ENCODE assay signal across 8 cellular contexts in the genomic region with DNA sequence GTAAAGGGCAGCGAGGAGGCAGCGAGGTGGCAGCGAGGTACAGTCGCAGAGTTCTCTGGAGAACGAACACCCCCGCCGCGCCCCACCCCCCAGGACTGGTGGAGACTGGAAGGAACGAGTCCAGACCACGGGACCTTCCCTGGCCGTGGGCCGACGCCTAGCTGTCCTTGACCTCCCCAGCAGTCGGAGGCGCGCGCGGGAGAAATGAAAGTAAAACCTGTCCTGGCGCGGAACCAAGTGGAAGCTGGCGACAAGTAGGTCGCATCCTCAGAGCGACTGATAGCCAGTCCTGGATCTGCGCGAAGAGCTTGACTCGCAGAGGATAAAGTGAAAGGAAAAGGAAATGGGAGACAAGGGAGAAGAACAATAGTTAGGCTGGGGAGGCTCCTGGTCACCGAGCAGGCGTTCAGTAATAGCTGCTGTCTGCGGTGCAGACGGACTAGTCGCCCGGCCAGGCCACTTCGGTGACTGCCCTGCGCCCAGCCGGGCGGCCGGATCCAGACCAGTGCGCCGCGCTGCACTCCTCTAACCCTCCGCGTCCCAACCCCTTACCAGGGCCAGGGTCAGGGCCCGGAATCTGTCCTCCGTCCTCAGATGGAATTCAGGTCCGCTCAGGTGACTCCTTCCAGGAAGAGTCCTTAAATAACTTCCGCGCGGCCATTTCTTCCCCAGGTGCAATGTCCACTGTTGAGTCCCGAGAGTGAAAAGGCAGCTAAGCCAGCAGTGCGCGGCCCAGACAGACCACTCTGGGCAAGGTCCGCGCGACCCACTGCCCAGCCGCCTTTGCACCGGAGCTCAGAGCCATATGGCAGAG. TPM values are rescaled to one million over a fixed set of nuclear protein-coding genes. Genes with fewer than 3 reads are reported as not detected.
DNase-seq lines count a peak whose midpoint lies in the region; FAIRE-seq and TF ChIP-seq lines count a peak whose summit lies in the region.

No MANE protein-coding gene starts in this region.

- peak overlapping the region; percentile 86 for H2AFZ ChIP-seq in neuron (ENCODE audit: low read depth, low read length)

- H3K9me3 ChIP-seq in HAP-1 (no peaks in the 10 kb centered on the region), neuron (ENCODE audit: low read length) (no peaks in the 10 kb centered on the region), uterus (no peaks in the 10 kb centered on the region)

- H3K36me3 ChIP-seq in BJ (ENCODE audit: control insufficient read depth, insufficient read depth, low read length) (peaks cover 24% of the 10 kb centered on the region), HAP-1 (replicated peaks) (peaks cover 14% of the 10 kb centered on the region), neuron (ENCODE audit: insufficient read depth, low read length) (no peaks in the 10 kb centered on the region), uterus (no peaks in the 10 kb centered on the region)

- H3K4me3 Mint-ChIP-seq in activated naive CD8-positive, alpha-beta T cell: peak overlapping the region; percentile 96

- peaks cover 50% of the 10 kb centered on the region for H3K4me1 Mint-ChIP-seq in activated naive CD8-positive, alpha-beta T cell (ENCODE audit: low read depth)

- no peaks in the 10 kb centered on the region for H3K36me3 Mint-ChIP-seq in activated naive CD8-positive, alpha-beta T cell

- in situ Hi-C loops in HAP-1 (cut with MboI; ENCODE audit: low sequenced_read_pairs): loop anchor here (10.0 to 25.0 kb wide), 4 partner anchors 316 to 691 kb away; no protein-coding TSS in a partner anchor

- TF ChIP-seq CTCF in BJ (IDR thresholded peaks at IDR 0.05; ENCODE audit: insufficient read depth, low read depth, low read length): no peak
- no peak for TF ChIP-seq CTCF in uterus (IDR thresholded peaks at IDR 0.05)
- no peak for TF ChIP-seq CTCF in D721Med (IDR thresholded peaks at IDR 0.05; ENCODE audit: insufficient read depth, missing control alignments)

- H3K27me3 Mint-ChIP-seq in activated naive CD8-positive, alpha-beta T cell: peaks cover 10% of the 10 kb centered on the region

- intact Hi-C loops in uterus (cut with DNase I; ENCODE audit: low total_unique reads): loop anchor here (10.0 kb wide), 1 partner anchor 98 kb away; no protein-coding TSS in a partner anchor

- CTCF ChIA-PET in BJ (lab: Yijun Ruan, JAX): interaction anchor here (0.7 to 3.0 kb wide), 16 partner anchors 14 to 690 kb away, joined by 3 to 18 read pairs (median 4); no protein-coding TSS in a partner anchor

- no peak for FAIRE-seq in RCC 7860 (lab: Jason Lieb, UNC)
- FAIRE-seq in D721Med (lab: Jason Lieb, UNC): no peak

- H3K27ac Mint-ChIP-seq in activated naive CD8-positive, alpha-beta T cell: peak overlapping the region; percentile 69

- POLR2A ChIA-PET in BJ (lab: Charles Lee): interaction anchor here (0.5 to 1.2 kb wide), 6 partner anchors 21 to 543 kb away, joined by 3 to 7 read pairs (median 3); a partner anchor contains a TSS

- peak overlapping the region; percentile 94 for H3K4me3 ChIP-seq in BJ (ENCODE audit: low read depth, low read length)
- H3K4me3 ChIP-seq in HAP-1: peak overlapping the region; percentile 67
- H3K4me3 ChIP-seq in neuron (ENCODE audit: low read length): peak overlapping the region; percentile 67
- peak overlapping the region; percentile 53 to 90 for H3K4me3 ChIP-seq in uterus

- H3K27me3 ChIP-seq in BJ (ENCODE audit: control insufficient read depth, insufficient read depth, low read length): no peaks in the 10 kb centered on the region
- H3K27me3 ChIP-seq in HAP-1 (ENCODE audit: low read depth): no peaks in the 10 kb centered on the region
- H3K27me3 ChIP-seq in neuron (ENCODE audit: insufficient read depth, low read length): peaks cover 47% of the 10 kb centered on the region
- H3K27me3 ChIP-seq in uterus: no peaks in the 10 kb centered on the region

- peak overlapping the region; percentile 84 to 95 for H3K27ac ChIP-seq in uterus

- TF ChIP-seq POLR2A in uterus (IDR thresholded peaks at IDR 0.05): peak in 1 of 2 donors; percentile 45

- DNase-seq in BJ (ENCODE audit: low read depth): no peak
- peak; percentile 51 to 79 for DNase-seq in HAP-1 (ENCODE audit: low spot score in 2 of 2)
- peak; percentile 68 for DNase-seq in RCC 7860 (ENCODE audit: low spot score)
- peak; percentile 59 for DNase-seq in globus pallidus (ENCODE audit: low spot score)
- DNase-seq in uterus: peak; percentile 87 to 88
- no peak for DNase-seq in D721Med (ENCODE audit: insufficient read length, low spot score)

- H3K9me3 Mint-ChIP-seq in activated naive CD8-positive, alpha-beta T cell (ENCODE audit: low read depth): no peaks in the 10 kb centered on the region

- H3K4me1 ChIP-seq in HAP-1 (peaks cover 11% of the 10 kb centered on the region), neuron (ENCODE audit: insufficient read depth, low read length) (peaks cover 51% of the 10 kb centered on the region), uterus (no peaks in the 10 kb centered on the region)

RNA-seq across cellular contexts. Expression of a gene that starts 1.9 kb away (rescaled TPM):
- 453 and 569 TPM in 2 replicates for polyA plus RNA-seq in BJ (2011; rRNA removed)
- polyA minus RNA-seq in BJ (2011; rRNA and poly(A)+ RNA removed): 194 and 357 TPM in 2 replicates
- 100 to 1,000 TPM in 1 of 4 donors, 10 to 100 TPM in 3; 27.9 to 151 (median 47.2) TPM for total RNA-seq in uterus

RNA-seq across cellular contexts. Expression of a gene that starts 8.9 kb away (rescaled TPM):
- 33.8 and 41.2 TPM in 2 replicates for polyA plus RNA-seq in BJ (2011; rRNA removed)
- polyA minus RNA-seq in BJ (2011; rRNA and poly(A)+ RNA removed): 40.7 and 56.7 TPM in 2 replicates
- 100 to 1,000 TPM in 2 of 4 donors, 10 to 100 TPM in 2; 45.0 to 202 (median 98.0) TPM for total RNA-seq in uterus

Comparison
In these comparisons a context has a peak if more than half of its experiments do, and no peak if none do; other contexts are left out.
1. DNase-seq: peak in HAP-1 (2 of 2), RCC 7860 (single experiment), globus pallidus (single experiment) and uterus (2 of 2); none in BJ (single experiment) and D721Med (single experiment).
2. Peak in every context shown above with its lines, with median percentiles within 50 percentile points of each other: H3K4me3 ChIP-seq.